In genomic region chr2:97967216-97967592, GRCh38 we compare ENCODE assay signal across 12 cellular contexts. TPM values are rescaled to one million over a fixed set of nuclear protein-coding genes. Genes with fewer than 3 reads are reported as not detected.
A peak's percentile ranks its signal among the peaks of the same experiment; 100 is the strongest.
DNase-seq lines count a peak whose midpoint lies in the region; ATAC-seq and TF ChIP-seq lines count a peak whose summit lies in the region.
"Had no signal": no experiment of that assay in that cellular context is flagged by ENCODE, and none has a peak within 500 bp of the region (broad histone marks: within the 10 kb centered on the region; RNA-seq: fewer than 3 reads in every experiment).

No MANE protein-coding gene starts in this region.

- TF ChIP-seq CTCF in SU-DHL-6 (IDR thresholded peaks at IDR 0.05; ENCODE audit: insufficient read depth, low read length, poor library complexity, severe bottlenecking) (no peak), type B pancreatic cell (conservative IDR thresholded peaks at IDR 0.05) (no peak), PC-3 (conservative IDR thresholded peaks at IDR 0.05; ENCODE audit: low read depth, low read length) (no peak)

- no peaks in the 10 kb centered on the region for H3K27me3 Mint-ChIP-seq in activated T-cell treated with anti-CD3 and anti-CD28 coated beads, Interleukin-2, amount 50 U/mL, for 72 hours (ENCODE audit: low read depth)
- H3K27me3 Mint-ChIP-seq in activated T-cell treated with anti-CD3 and anti-CD28 coated beads, Interleukin-2, amount 50 U/mL, for 4 hours (ENCODE audit: low read depth) = no peaks in the 10 kb centered on the region
- no peaks in the 10 kb centered on the region for H3K27me3 Mint-ChIP-seq in type B pancreatic cell

- intact Hi-C loops in PC-3 (cut with micrococcal nuclease) = no loop called here

- H4K20me1 ChIP-seq in SU-DHL-6 (ENCODE audit: low read depth, low read length) (peaks cover 25% of the 10 kb centered on the region), PC-3 (ENCODE audit: low read length) (peaks cover 6% of the 10 kb centered on the region)

- peak overlapping the region in 1 of 2 donors; percentile 10 for H3K4me3 Mint-ChIP-seq in activated T-cell treated with anti-CD3 and anti-CD28 coated beads, Interleukin-2, amount 50 U/mL, for 72 hours
- H3K4me3 Mint-ChIP-seq in activated T-cell treated with anti-CD3 and anti-CD28 coated beads, Interleukin-2, amount 50 U/mL, for 4 hours = no peak overlapping the region
- H3K4me3 Mint-ChIP-seq in type B pancreatic cell = no peak overlapping the region

- peaks cover 62% of the 10 kb centered on the region for H3K4me1 Mint-ChIP-seq in activated T-cell treated with anti-CD3 and anti-CD28 coated beads, Interleukin-2, amount 50 U/mL, for 72 hours (ENCODE audit: low read depth)
- H3K4me1 Mint-ChIP-seq in activated T-cell treated with anti-CD3 and anti-CD28 coated beads, Interleukin-2, amount 50 U/mL, for 4 hours (ENCODE audit: low read depth) = peaks cover 75% of the 10 kb centered on the region
- peaks cover 60% of the 10 kb centered on the region for H3K4me1 Mint-ChIP-seq in type B pancreatic cell (ENCODE audit: unreplicated experiment)

- BruUV-seq in PC-3 (replicated peaks; lab: Mats Ljungman, UMichigan) = no TSS peak

- H3K79me2 ChIP-seq in SU-DHL-6 (ENCODE audit: insufficient read depth, low read length) (peaks cover 77% of the 10 kb centered on the region), PC-3 (ENCODE audit: low read length) (peaks cover 99% of the 10 kb centered on the region)

- H3K4me1 ChIP-seq in PC-3 (ENCODE audit: insufficient read depth, low read length) = peaks cover 7% of the 10 kb centered on the region

- H3F3A ChIP-seq in SU-DHL-6 (ENCODE audit: insufficient read depth) = no peaks in the 10 kb centered on the region
- no peaks in the 10 kb centered on the region for H3F3A ChIP-seq in PC-3 (ENCODE audit: low read length, unreplicated experiment)

- no peak overlapping the region for H3K27ac ChIP-seq in SU-DHL-6 (ENCODE audit: low read depth, low read length)
- no peak overlapping the region for H3K27ac ChIP-seq in PC-3 (ENCODE audit: low read length)
- H3K27ac ChIP-seq: tibial artery had no signal

- H2AFZ ChIP-seq in SU-DHL-6 (ENCODE audit: low read depth, low read length, severe bottlenecking) (no peak overlapping the region), PC-3 (ENCODE audit: low read length) (no peak overlapping the region)

- no peak for ATAC-seq in activated T-cell treated with anti-CD3 and anti-CD28 coated beads, Interleukin-2, amount 50 U/mL, for 72 hours (replicated peaks in 1 of 2)
- ATAC-seq in activated T-cell treated with anti-CD3 and anti-CD28 coated beads, Interleukin-2, amount 50 U/mL, for 4 hours = no peak
- ATAC-seq in HG02973 (IDR thresholded peaks at IDR 0.05; ENCODE audit: unreplicated experiment) = peak; percentile 11
- ATAC-seq in PC-3 = no peak

- no peak overlapping the region for H3K4me3 ChIP-seq in SU-DHL-6 (ENCODE audit: insufficient read depth, low read length, poor library complexity, severe bottlenecking)
- H3K4me3 ChIP-seq in PC-3 (ENCODE audit: low read length) = no peak overlapping the region
- H3K4me3 ChIP-seq: tibial artery had no signal

- POLR2A ChIA-PET in PC-3 (lab: Charles Lee; ENCODE audit: unreplicated experiment) = no interaction called here

- H3K36me3 ChIP-seq in SU-DHL-6 (ENCODE audit: low read length) (no peaks in the 10 kb centered on the region), PC-3 (ENCODE audit: low read depth, low read length) (no peaks in the 10 kb centered on the region)
- H3K36me3 ChIP-seq: tibial artery had no signal

- no peak for DNase-seq in activated T-cell treated with anti-CD3 and anti-CD28 coated beads, Interleukin-2, amount 50 U/mL, for 72 hours
- DNase-seq in activated T-cell treated with anti-CD3 and anti-CD28 coated beads, Interleukin-2, amount 50 U/mL, for 4 hours = no peak
- DNase-seq in type B pancreatic cell (ENCODE audit: extremely low spot score, unreplicated experiment) (no peak), PC-3 (no peak), NCI-H774 (lab: John Stamatoyannopoulos, UW) (no peak)
- DNase-seq in stimulated activated naive CD4-positive, alpha-beta T cell treated with Interleukin-2 at 50 U/mL for 16 hours (lab: John Stamatoyannopoulos, UW) = no peak
- DNase-seq: activated CD4-positive, alpha-beta T cell treated with anti-CD3 and anti-CD28 coated beads for 1 hour; amniotic stem cell; dermis blood vessel endothelial cell; tibial artery had no signal

- peaks cover 3% of the 10 kb centered on the region in 2 donors for H3K36me3 Mint-ChIP-seq in activated T-cell treated with anti-CD3 and anti-CD28 coated beads, Interleukin-2, amount 50 U/mL, for 72 hours (ENCODE audit: insufficient read depth in 2 of 2)
- H3K36me3 Mint-ChIP-seq in activated T-cell treated with anti-CD3 and anti-CD28 coated beads, Interleukin-2, amount 50 U/mL, for 4 hours (ENCODE audit: insufficient read depth) = peaks cover 3% of the 10 kb centered on the region
- peaks cover 10% of the 10 kb centered on the region for H3K36me3 Mint-ChIP-seq in type B pancreatic cell

- H3K4me2 ChIP-seq in SU-DHL-6 (ENCODE audit: low read depth, low read length, poor library complexity, severe bottlenecking) = peak overlapping the region; percentile 1
- H3K4me2 ChIP-seq in PC-3 (ENCODE audit: low read length) = no peak overlapping the region

- H3K27ac Mint-ChIP-seq in activated T-cell treated with anti-CD3 and anti-CD28 coated beads, Interleukin-2, amount 50 U/mL, for 72 hours = peak overlapping the region; percentile 56
- peak overlapping the region; percentile 39 for H3K27ac Mint-ChIP-seq in type B pancreatic cell

- H3K9me3 ChIP-seq in SU-DHL-6 (ENCODE audit: insufficient read depth, low read length) = no peaks in the 10 kb centered on the region
- H3K9me3 ChIP-seq in PC-3 (ENCODE audit: low read length) = no peaks in the 10 kb centered on the region
- H3K9me3 ChIP-seq: tibial artery had no signal

- CTCF ChIA-PET in PC-3 (lab: Charles Lee) = no interaction called here

- no peaks in the 10 kb centered on the region for H3K9me2 ChIP-seq in SU-DHL-6 (replicated peaks; ENCODE audit: insufficient read depth, low read length)
- H3K9me2 ChIP-seq in PC-3 (replicated peaks; ENCODE audit: low read length) = no peaks in the 10 kb centered on the region

- H3K9ac ChIP-seq in SU-DHL-6 (ENCODE audit: low read length) (no peak overlapping the region), PC-3 (ENCODE audit: low read length) (no peak overlapping the region)

- H3K9me3 Mint-ChIP-seq in activated T-cell treated with anti-CD3 and anti-CD28 coated beads, Interleukin-2, amount 50 U/mL, for 72 hours = no peaks in the 10 kb centered on the region
- no peaks in the 10 kb centered on the region for H3K9me3 Mint-ChIP-seq in activated T-cell treated with anti-CD3 and anti-CD28 coated beads, Interleukin-2, amount 50 U/mL, for 4 hours
- H3K9me3 Mint-ChIP-seq in type B pancreatic cell = peaks cover 5% of the 10 kb centered on the region

- no peaks in the 10 kb centered on the region for H3K27me3 ChIP-seq in SU-DHL-6 (ENCODE audit: low read length)
- H3K27me3 ChIP-seq in PC-3 (ENCODE audit: low read length) = no peaks in the 10 kb centered on the region
- H3K27me3 ChIP-seq: tibial artery had no signal

RNA-seq across cellular contexts. Expression of gene TMEM131, which starts 28.5 kb away (rescaled TPM):
- total RNA-seq in activated T-cell treated with anti-CD3 and anti-CD28 coated beads, Interleukin-2, amount 50 U/mL, for 72 hours = 10 to 100 TPM; 40.3 to 40.5 TPM
- total RNA-seq in activated T-cell treated with anti-CD3 and anti-CD28 coated beads, Interleukin-2, amount 50 U/mL, for 4 hours = 10 to 100 TPM; 23.9 to 31.6 (median 28.3) TPM
- 34.8 and 41.3 TPM in 2 replicates for total RNA-seq in type B pancreatic cell (ENCODE audit: low replicate concordance)
- 21.1 and 27.2 TPM in 2 replicates for total RNA-seq in PC-3 (2014; rRNA removed)
